1 cellular context compared by ENCODE assay signal in genomic region chr5:172659909-172660628, GRCh38.
TF ChIP-seq lines count a peak whose summit lies in the region.

No MANE protein-coding gene starts in this region.

TF ChIP-seq in SK-N-SH, 30 proteins besides CTCF, POLR2A, EP300 and RAD21 (continued from another document):
- TF ChIP-seq ZBTB33 (IDR thresholded peaks at IDR 0.05; ENCODE audit: borderline replicate concordance, low read depth) = no peak
